Comparison of ENCODE assay signal across 8 cellular contexts in the genomic region with DNA sequence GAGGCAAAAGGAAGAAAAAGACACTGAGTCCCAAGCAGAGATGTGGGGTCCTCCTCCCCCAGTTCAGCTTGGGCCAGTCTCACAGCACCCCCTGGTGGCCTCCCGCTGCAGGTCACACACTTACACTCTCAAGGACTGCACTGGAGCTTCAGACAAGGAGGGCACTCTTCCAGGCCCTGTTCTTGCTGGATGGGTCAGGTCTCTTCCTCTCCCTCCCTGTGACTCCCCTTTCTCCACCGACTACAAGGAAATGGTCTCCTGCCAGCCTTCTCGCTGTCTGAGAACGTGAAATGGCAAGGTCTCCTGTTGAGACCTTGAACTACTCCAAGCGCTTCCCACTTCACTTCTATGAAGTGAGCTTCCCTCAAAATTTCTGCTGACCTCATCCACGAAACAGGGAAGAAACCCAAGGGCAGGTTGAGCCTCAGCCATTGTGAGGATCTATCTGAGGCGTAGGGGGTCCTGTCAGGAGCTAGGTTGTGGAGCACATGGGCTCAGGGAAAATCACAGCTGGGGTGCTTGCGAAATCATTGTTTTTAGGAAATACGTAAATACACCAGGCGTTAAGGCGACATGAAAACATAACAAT. TPM values are rescaled to one million over a fixed set of nuclear protein-coding genes. Genes with fewer than 3 reads are reported as not detected.
A peak's percentile ranks its signal among the peaks of the same experiment; 100 is the strongest.
DNase-seq lines count a peak whose midpoint lies in the region; ATAC-seq and TF ChIP-seq lines count a peak whose summit lies in the region.

No MANE protein-coding gene starts in this region.

- peak; percentile 54 to 85 (median 79) for TF ChIP-seq CTCF in heart right ventricle (IDR thresholded peaks at IDR 0.05)

- H3K4me3 Mint-ChIP-seq in CD8-positive, alpha-beta memory T cell, result no peak overlapping the region
- no peak overlapping the region for H3K4me3 Mint-ChIP-seq in activated naive CD8-positive, alpha-beta T cell treated with anti-CD3 and anti-CD28 coated beads for 36 hours

- no peaks in the 10 kb centered on the region for H3K4me1 Mint-ChIP-seq in CD8-positive, alpha-beta memory T cell
- no peaks in the 10 kb centered on the region for H3K4me1 Mint-ChIP-seq in activated naive CD8-positive, alpha-beta T cell treated with anti-CD3 and anti-CD28 coated beads for 36 hours

- CTCF ChIA-PET in CD8-positive, alpha-beta memory T cell (lab: Charles Lee), result interaction anchor here (0.8 to 2.1 kb wide), 4 partner anchors 9 to 258 kb away, joined by 3 to 7 read pairs (median 4); no protein-coding TSS in a partner anchor

- peak in 5 of 8 donors; percentile 65 to 70 (median 67) for ATAC-seq in heart right ventricle
- ATAC-seq in GM21825 (IDR thresholded peaks at IDR 0.05; ENCODE audit: unreplicated experiment), result no peak
- ATAC-seq in HG03439 (IDR thresholded peaks at IDR 0.05; ENCODE audit: unreplicated experiment), result no peak

- POLR2A ChIA-PET in CD8-positive, alpha-beta memory T cell (lab: Charles Lee), result no interaction called here

- peaks cover 0 to 5% (median 0%) of the 10 kb centered on the region in 3 donors for H3K36me3 Mint-ChIP-seq in CD8-positive, alpha-beta memory T cell
- H3K36me3 Mint-ChIP-seq in activated naive CD8-positive, alpha-beta T cell treated with anti-CD3 and anti-CD28 coated beads for 36 hours, result no peaks in the 10 kb centered on the region

- intact Hi-C loops in heart right ventricle (cut with DNase I), result loop anchor here in 3 of 10 donors (5.0 to 10.0 kb wide), 4 partner anchors 46 to 1844 kb away; no protein-coding TSS in a partner anchor

- H3K27ac ChIP-seq in CD8-positive, alpha-beta memory T cell (ENCODE audit: low read depth, low read length), result no peak overlapping the region
- no peak overlapping the region for H3K27ac ChIP-seq in SK-N-MC
- no peak overlapping the region for H3K27ac ChIP-seq in heart right ventricle

- no peaks in the 10 kb centered on the region for H3K27me3 ChIP-seq in CD8-positive, alpha-beta memory T cell (ENCODE audit: insufficient read depth, low read length, poor library complexity, severe bottlenecking)
- H3K27me3 ChIP-seq in heart right ventricle, result peaks cover 0 to 8% (median 0%) of the 10 kb centered on the region in 7 donors

- WGBS in heart right ventricle, 2 donors, result 55 to 58% methylated on average over 11 of the region's 11 CpGs

- peak; percentile 22 to 58 (median 39) for DNase-seq in CD8-positive, alpha-beta memory T cell
- peak; percentile 59 for DNase-seq in HuH-7.5 (ENCODE audit: low spot score)
- peak; percentile 20 for DNase-seq in SK-N-MC (ENCODE audit: low read depth, low spot score)
- DNase-seq in activated naive CD8-positive, alpha-beta T cell treated with anti-CD3 and anti-CD28 coated beads for 36 hours, result peak; percentile 49
- peak; percentile 26 to 59 for DNase-seq in heart right ventricle
- DNase-seq in renal cortical epithelial cell (ENCODE audit: low read depth), result peak; percentile 22

- H3K9me3 ChIP-seq in CD8-positive, alpha-beta memory T cell (ENCODE audit: low read length), result no peaks in the 10 kb centered on the region
- no peaks in the 10 kb centered on the region for H3K9me3 ChIP-seq in SK-N-MC (ENCODE audit: low read depth, low read length)
- peaks cover 0 to 12% (median 0%) of the 10 kb centered on the region in 11 donors for H3K9me3 ChIP-seq in heart right ventricle

- H3K36me3 ChIP-seq in CD8-positive, alpha-beta memory T cell (ENCODE audit: insufficient read depth, low read length), result no peaks in the 10 kb centered on the region
- H3K36me3 ChIP-seq in SK-N-MC (ENCODE audit: insufficient read depth, low read length), result no peaks in the 10 kb centered on the region
- H3K36me3 ChIP-seq in heart right ventricle, result no peaks in the 10 kb centered on the region

- H3K4me1 ChIP-seq in CD8-positive, alpha-beta memory T cell (ENCODE audit: insufficient read depth, low read length), result no peaks in the 10 kb centered on the region
- no peaks in the 10 kb centered on the region for H3K4me1 ChIP-seq in heart right ventricle

- H3K4me3 ChIP-seq in CD8-positive, alpha-beta memory T cell (ENCODE audit: low read length), result no peak overlapping the region
- H3K4me3 ChIP-seq in SK-N-MC (no peak overlapping the region), heart right ventricle (no peak overlapping the region)

- peaks cover 0 to 7% (median 4%) of the 10 kb centered on the region in 5 donors for H3K9me3 Mint-ChIP-seq in CD8-positive, alpha-beta memory T cell
- H3K9me3 Mint-ChIP-seq in activated naive CD8-positive, alpha-beta T cell treated with anti-CD3 and anti-CD28 coated beads for 36 hours, result no peaks in the 10 kb centered on the region

- no peak overlapping the region for H3K27ac Mint-ChIP-seq in CD8-positive, alpha-beta memory T cell
- H3K27ac Mint-ChIP-seq in activated naive CD8-positive, alpha-beta T cell treated with anti-CD3 and anti-CD28 coated beads for 36 hours, result no peak overlapping the region

- H3K27me3 Mint-ChIP-seq in CD8-positive, alpha-beta memory T cell, result peaks cover 3 to 17% of the 10 kb centered on the region in 2 donors
- no peaks in the 10 kb centered on the region for H3K27me3 Mint-ChIP-seq in activated naive CD8-positive, alpha-beta T cell treated with anti-CD3 and anti-CD28 coated beads for 36 hours

- H3K9ac ChIP-seq in SK-N-MC (ENCODE audit: insufficient read length), result no peak overlapping the region

RNA-seq across cellular contexts. Expression of gene IGLL1, which starts 11.2 kb away (rescaled TPM):
- not detected for total RNA-seq in CD8-positive, alpha-beta memory T cell
- not detected for polyA plus RNA-seq in CD8-positive, alpha-beta memory T cell
- not detected for total RNA-seq in activated naive CD8-positive, alpha-beta T cell treated with anti-CD3 and anti-CD28 coated beads for 36 hours
- not detected for total RNA-seq in heart right ventricle
- polyA plus RNA-seq in heart right ventricle, result not detected
- total RNA-seq in renal cortical epithelial cell, result not detected in 2 replicates

RNA-seq across cellular contexts. Expression of gene DRICH1, which starts 40.8 kb away (rescaled TPM):
- under 1 TPM; 0.47 to 0.66 TPM for total RNA-seq in CD8-positive, alpha-beta memory T cell
- not detected for polyA plus RNA-seq in CD8-positive, alpha-beta memory T cell
- not detected for total RNA-seq in activated naive CD8-positive, alpha-beta T cell treated with anti-CD3 and anti-CD28 coated beads for 36 hours
- total RNA-seq in heart right ventricle (not detected), renal cortical epithelial cell (0.35 TPM in 1 of 2 replicates, not detected in the other)
- under 1 TPM; 0.03 to 0.44 TPM for polyA plus RNA-seq in heart right ventricle

Comparison
In these comparisons a context has a peak if more than half of its experiments do, and no peak if none do; other contexts are left out.
1. ATAC-seq: peak in heart right ventricle (5 of 8); none in GM21825 (single experiment) and HG03439 (single experiment).
2. Peak in every context shown above with its lines, with median percentiles within 50 percentile points of each other: DNase-seq.